9 cellular contexts compared by ENCODE assay signal in the genomic region with DNA sequence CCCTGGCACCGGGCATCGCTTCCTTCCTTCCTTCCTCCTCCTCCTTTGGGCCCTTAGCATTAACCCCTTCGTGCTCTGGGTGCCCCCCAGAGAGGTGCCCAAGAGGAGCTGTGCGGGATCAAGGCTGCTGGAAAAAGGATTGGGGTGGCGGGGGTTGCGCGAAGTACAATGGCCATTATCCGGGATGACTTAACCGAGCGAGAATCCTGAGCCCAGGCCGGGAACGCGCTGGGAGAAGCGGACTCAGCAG. TPM values are rescaled to one million over a fixed set of nuclear protein-coding genes. Genes with fewer than 3 reads are reported as not detected.
DNase-seq lines count a peak whose midpoint lies in the region; ATAC-seq and TF ChIP-seq lines count a peak whose summit lies in the region.
"Had no signal": no experiment of that assay in that cellular context is flagged by ENCODE, and none has a peak within 500 bp of the region (broad histone marks: within the 10 kb centered on the region; RNA-seq: fewer than 3 reads in every experiment).

No MANE protein-coding gene starts in this region.

- H3K36me3 Mint-ChIP-seq in natural killer cell treated with Interleukin-12 subunit alpha and Interleukin-12 subunit beta and Interleukin-15 and Interleukin-18, amount 100 ng/mL, for 72 hours, result peaks cover 7% of the 10 kb centered on the region
- H3K36me3 Mint-ChIP-seq in natural killer cell (peaks cover 7% of the 10 kb centered on the region), naive B cell (peaks cover 0 to 16% of the 10 kb centered on the region in 2 donors)

- peaks cover 24 to 34% of the 10 kb centered on the region in 2 donors for H3K27me3 Mint-ChIP-seq in natural killer cell treated with Interleukin-12 subunit alpha and Interleukin-12 subunit beta and Interleukin-15 and Interleukin-18, amount 100 ng/mL, for 72 hours
- H3K27me3 Mint-ChIP-seq in natural killer cell (ENCODE audit: low read depth in 2 of 2) (peaks cover 27 to 51% of the 10 kb centered on the region in 2 donors), naive B cell (peaks cover 55 to 69% (median 64%) of the 10 kb centered on the region in 3 donors)

- H3K9ac ChIP-seq in mammary epithelial cell (ENCODE audit: insufficient read depth, low read length), result no peak overlapping the region

- peaks cover 3% of the 10 kb centered on the region for H4K20me1 ChIP-seq in mammary epithelial cell (ENCODE audit: insufficient read depth, low read length)

- H3K27ac ChIP-seq in mammary epithelial cell (ENCODE audit: insufficient read depth, low read depth, low read length) (no peak overlapping the region), uterus (peak overlapping the region in 1 of 2 donors; percentile 63)

- H3K4me1 ChIP-seq in mammary epithelial cell (ENCODE audit: insufficient read depth, low read length) (peaks cover 32% of the 10 kb centered on the region), uterus (peaks cover 5 to 26% of the 10 kb centered on the region in 2 donors)

- peak overlapping the region; percentile 52 for H3K4me2 ChIP-seq in mammary epithelial cell (ENCODE audit: insufficient read depth, low read depth, low read length)

- peaks cover 44% of the 10 kb centered on the region for H3K27me3 ChIP-seq in mammary epithelial cell (ENCODE audit: insufficient read depth, low read length)
- peaks cover 0 to 6% of the 10 kb centered on the region in 2 donors for H3K27me3 ChIP-seq in uterus

- H3K9me3 ChIP-seq in mammary epithelial cell (replicated peaks; ENCODE audit: insufficient read depth, low read length) (no peaks in the 10 kb centered on the region), uterus (no peaks in the 10 kb centered on the region)

- TF ChIP-seq CTCF in natural killer cell (IDR thresholded peaks at IDR 0.05) (no peak), mammary epithelial cell (conservative IDR thresholded peaks at IDR 0.05 in 1 of 2, IDR thresholded peaks at IDR 0.05 in 1 of 2; ENCODE audit: extremely low read depth in 1 of 2, insufficient read depth in 1 of 2, low read depth in 1 of 2, low read length in 2 of 2) (no peak), uterus (IDR thresholded peaks at IDR 0.05) (no peak)

- H3K9me3 Mint-ChIP-seq in natural killer cell treated with Interleukin-12 subunit alpha and Interleukin-12 subunit beta and Interleukin-15 and Interleukin-18, amount 100 ng/mL, for 72 hours, result no peaks in the 10 kb centered on the region
- no peaks in the 10 kb centered on the region for H3K9me3 Mint-ChIP-seq in natural killer cell
- no peaks in the 10 kb centered on the region for H3K9me3 Mint-ChIP-seq in naive B cell
- H3K9me3 Mint-ChIP-seq: immature natural killer cell had no signal

- dilution Hi-C loops in mammary epithelial cell (cut with HindIII; ENCODE audit: low sequenced_read_pairs), result no loop called here

- H3K79me2 ChIP-seq in mammary epithelial cell (ENCODE audit: insufficient read depth, low read length), result no peaks in the 10 kb centered on the region

- ATAC-seq in natural killer cell treated with Interleukin-12 subunit alpha and Interleukin-12 subunit beta and Interleukin-15 and Interleukin-18, amount 100 ng/mL, for 72 hours, result no peak
- ATAC-seq in natural killer cell (no peak), naive B cell (ENCODE audit: low read depth in 2 of 2) (no peak)

- intact Hi-C loops in natural killer cell (cut with micrococcal nuclease), result no loop called here
- intact Hi-C loops in mammary epithelial cell (cut with micrococcal nuclease), result no loop called here
- intact Hi-C loops in uterus (cut with DNase I; ENCODE audit: low total_unique reads), result no loop called here

- in situ Hi-C loops in mammary epithelial cell (cut with MboI; ENCODE audit: low sequenced_read_pairs in 2 of 2), result no loop called here
- in situ Hi-C loops in ACHN (cut with HindIII; ENCODE audit: low pct_ligation_motif_present, low pct_unique_long_range_greater_than_20kb, low sequenced_read_pairs), result no loop called here

- peak overlapping the region; percentile 85 for H3K4me3 Mint-ChIP-seq in natural killer cell treated with Interleukin-12 subunit alpha and Interleukin-12 subunit beta and Interleukin-15 and Interleukin-18, amount 100 ng/mL, for 72 hours
- H3K4me3 Mint-ChIP-seq in natural killer cell (no peak overlapping the region), naive B cell (peak overlapping the region in 6 of 8 donors; percentile 17 to 81 (median 58))

- WGBS in mammary epithelial cell (ENCODE audit: low coverage, missing lambda C conversion rate), result 3% methylated on average over 7 of the region's 14 CpGs

- CTCF ChIA-PET in mammary epithelial cell (lab: Charles Lee; ENCODE audit: low non-redundant PET), result interaction anchor here (0.7 kb wide), 1 partner anchor 19 kb away, joined by 4 read pairs; no protein-coding TSS in a partner anchor

- DNase-seq in natural killer cell treated with Interleukin-12 subunit alpha and Interleukin-12 subunit beta and Interleukin-15 and Interleukin-18, amount 100 ng/mL, for 72 hours (ENCODE audit: low spot score), result no peak
- DNase-seq in natural killer cell, result no peak
- DNase-seq in mammary epithelial cell, result no peak
- DNase-seq in naive B cell, result no peak
- no peak for DNase-seq in uterus
- DNase-seq in NCI-H748 treated with DMSO at 0.1 percent for 48 hours (lab: John Stamatoyannopoulos, UW), result no peak
- no peak for DNase-seq in ACHN
- DNase-seq in NCI-H2107 treated with DMSO at 0.1 percent for 48 hours (lab: John Stamatoyannopoulos, UW; ENCODE audit: unreplicated experiment), result no peak
- DNase-seq: immature natural killer cell had no signal

- H3K4me1 Mint-ChIP-seq in natural killer cell treated with Interleukin-12 subunit alpha and Interleukin-12 subunit beta and Interleukin-15 and Interleukin-18, amount 100 ng/mL, for 72 hours (ENCODE audit: low read depth in 2 of 2), result peaks cover 39 to 53% of the 10 kb centered on the region in 2 donors
- H3K4me1 Mint-ChIP-seq in natural killer cell (peaks cover 33 to 55% of the 10 kb centered on the region in 2 donors), naive B cell (peaks cover 39 to 59% (median 53%) of the 10 kb centered on the region in 3 donors)

- H3K4me3 ChIP-seq in mammary epithelial cell (replicated peaks in 1 of 3; ENCODE audit: insufficient read depth in 1 of 3, low read depth in 2 of 3, low read length in 3 of 3), result no peak overlapping the region
- H3K4me3 ChIP-seq in uterus, result peak overlapping the region; percentile 8 to 33

- H2AFZ ChIP-seq in mammary epithelial cell (ENCODE audit: low read depth, low read length), result no peak overlapping the region

- no peak for TF ChIP-seq POLR2A in uterus (IDR thresholded peaks at IDR 0.05)

- no peaks in the 10 kb centered on the region for H3K36me3 ChIP-seq in mammary epithelial cell (ENCODE audit: insufficient read depth, low read length)
- H3K36me3 ChIP-seq in uterus, result no peaks in the 10 kb centered on the region

- H3K27ac Mint-ChIP-seq in natural killer cell treated with Interleukin-12 subunit alpha and Interleukin-12 subunit beta and Interleukin-15 and Interleukin-18, amount 100 ng/mL, for 72 hours, result no peak overlapping the region
- H3K27ac Mint-ChIP-seq in natural killer cell, result no peak overlapping the region
- peak overlapping the region in 3 of 6 donors; percentile 33 to 70 (median 44) for H3K27ac Mint-ChIP-seq in naive B cell
- H3K27ac Mint-ChIP-seq: immature natural killer cell had no signal

- no TSS peak for BruUV-seq in mammary epithelial cell (replicated peaks; lab: Mats Ljungman, UMichigan)

RNA-seq across cellular contexts. Expression of a gene that starts 2.8 kb away (rescaled TPM):
- total RNA-seq in natural killer cell treated with Interleukin-12 subunit alpha and Interleukin-12 subunit beta and Interleukin-15 and Interleukin-18, amount 100 ng/mL, for 72 hours, result under 1 TPM; 0.24 to 0.31 TPM
- under 1 TPM; 0.39 to 0.80 (median 0.45) TPM for total RNA-seq in natural killer cell
- under 1 TPM in 1 of 2 donors, not detected in 1; under 0.01 TPM for total RNA-seq in mammary epithelial cell
- not detected for polyA plus RNA-seq in mammary epithelial cell
- polyA minus RNA-seq in mammary epithelial cell, result not detected
- not detected for polyA plus RNA-seq in naive B cell (ENCODE audit: low read depth in 6 of 6)
- 1 to 10 TPM in 2 of 4 donors, under 1 TPM in 1, not detected in 1; 0.26 to 1.7 (median 1.5) TPM for total RNA-seq in uterus
- polyA plus RNA-seq: immature natural killer cell had no signal

RNA-seq across cellular contexts. Expression of a gene that starts 18.9 kb away (rescaled TPM):
- 10 to 100 TPM; 55.4 to 74.9 TPM for total RNA-seq in natural killer cell treated with Interleukin-12 subunit alpha and Interleukin-12 subunit beta and Interleukin-15 and Interleukin-18, amount 100 ng/mL, for 72 hours
- total RNA-seq in natural killer cell, result 100 to 1,000 TPM; 262 to 294 (median 271) TPM
- 10 to 100 TPM; 22.8 to 24.2 TPM for total RNA-seq in mammary epithelial cell
- polyA plus RNA-seq in mammary epithelial cell, result 11.1 TPM
- 3.6 TPM for polyA minus RNA-seq in mammary epithelial cell
- 10 to 100 TPM; 42.4 to 93.6 (median 59.1) TPM for polyA plus RNA-seq in naive B cell (ENCODE audit: low read depth in 6 of 6)
- 100 to 1,000 TPM in 1 of 4 donors, 10 to 100 TPM in 3; 22.1 to 114 (median 43.2) TPM for total RNA-seq in uterus

RNA-seq across cellular contexts. Expression of a gene that starts 22.0 kb away (rescaled TPM):
- 10 to 100 TPM; 21.9 to 28.9 TPM for total RNA-seq in natural killer cell treated with Interleukin-12 subunit alpha and Interleukin-12 subunit beta and Interleukin-15 and Interleukin-18, amount 100 ng/mL, for 72 hours
- total RNA-seq in natural killer cell (10 to 100 TPM in 2 of 3 donors, 1 to 10 TPM in 1; 6.3 to 11.6 (median 11.1) TPM), mammary epithelial cell (1 to 10 TPM; 1.0 to 2.3 TPM), uterus (under 1 TPM in 1 of 4 donors, not detected in 3; 0.37 TPM)
- polyA plus RNA-seq in mammary epithelial cell (1.9 TPM), naive B cell (ENCODE audit: low read depth in 6 of 6) (1 to 10 TPM; 4.5 to 8.6 (median 6.1) TPM)
- polyA minus RNA-seq in mammary epithelial cell, result not detected

RNA-seq across cellular contexts. Expression of a gene that starts 31.2 kb away (rescaled TPM):
- 100 to 1,000 TPM; 120 to 199 TPM for total RNA-seq in natural killer cell treated with Interleukin-12 subunit alpha and Interleukin-12 subunit beta and Interleukin-15 and Interleukin-18, amount 100 ng/mL, for 72 hours
- total RNA-seq in natural killer cell (100 to 1,000 TPM; 164 to 186 (median 182) TPM), mammary epithelial cell (10 to 100 TPM; 30.7 to 78.0 TPM), uterus (100 to 1,000 TPM in 1 of 4 donors, 10 to 100 TPM in 3; 22.3 to 138 (median 38.2) TPM)
- polyA plus RNA-seq in mammary epithelial cell (8.0 TPM), naive B cell (ENCODE audit: low read depth in 6 of 6) (10 to 100 TPM in 3 of 6 donors, 1 to 10 TPM in 3; 2.6 to 33.6 (median 9.7) TPM)
- 90.4 TPM for polyA minus RNA-seq in mammary epithelial cell

RNA-seq across cellular contexts. Expression of a gene that starts 39.4 kb away (rescaled TPM):
- total RNA-seq in natural killer cell treated with Interleukin-12 subunit alpha and Interleukin-12 subunit beta and Interleukin-15 and Interleukin-18, amount 100 ng/mL, for 72 hours, result 1,000 to 10,000 TPM; 1,825 to 2,159 TPM
- total RNA-seq in natural killer cell (100 to 1,000 TPM; 147 to 185 (median 178) TPM), mammary epithelial cell (1,000 to 10,000 TPM in 1 of 2 donors, 100 to 1,000 TPM in 1; 591 to 1,181 TPM), uterus (100 to 1,000 TPM; 374 to 912 (median 498) TPM)
- polyA plus RNA-seq in mammary epithelial cell (4,306 TPM), naive B cell (ENCODE audit: low read depth in 6 of 6) (100 to 1,000 TPM; 355 to 614 (median 402) TPM)
- polyA minus RNA-seq in mammary epithelial cell, result 2,687 TPM

Comparison
In these comparisons a context has a peak if more than half of its experiments do, and no peak if none do; other contexts are left out.
1. H3K4me3 ChIP-seq: peak in uterus (2 of 2); none in mammary epithelial cell (0 of 3).